1 cellular context compared by ENCODE assay signal in the genomic region with DNA sequence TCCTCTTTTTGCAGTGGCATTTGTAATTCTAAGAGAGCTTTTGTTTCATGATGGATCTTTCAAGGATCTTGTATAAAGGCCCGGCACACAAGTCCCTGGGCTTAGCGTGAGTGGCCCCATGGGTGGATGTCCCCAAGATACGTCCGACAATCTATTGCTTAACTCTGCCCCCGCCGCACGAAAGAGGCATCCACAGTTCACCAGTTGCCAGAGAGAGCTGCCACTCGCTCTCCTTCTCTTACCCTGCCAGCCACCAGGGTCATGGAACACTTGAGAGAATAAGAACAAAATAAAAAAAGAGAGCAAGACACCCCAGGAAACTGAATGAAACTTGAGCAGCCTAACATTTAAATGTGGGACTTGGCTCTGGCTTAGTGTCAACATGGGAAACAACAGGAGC.
TF ChIP-seq lines count a peak whose summit lies in the region.

No MANE protein-coding gene starts in this region.

TF ChIP-seq in GM23338, 12 proteins besides CTCF, POLR2A, EP300 and RAD21 (continued from another document):
- TF ChIP-seq, protein P1, sequence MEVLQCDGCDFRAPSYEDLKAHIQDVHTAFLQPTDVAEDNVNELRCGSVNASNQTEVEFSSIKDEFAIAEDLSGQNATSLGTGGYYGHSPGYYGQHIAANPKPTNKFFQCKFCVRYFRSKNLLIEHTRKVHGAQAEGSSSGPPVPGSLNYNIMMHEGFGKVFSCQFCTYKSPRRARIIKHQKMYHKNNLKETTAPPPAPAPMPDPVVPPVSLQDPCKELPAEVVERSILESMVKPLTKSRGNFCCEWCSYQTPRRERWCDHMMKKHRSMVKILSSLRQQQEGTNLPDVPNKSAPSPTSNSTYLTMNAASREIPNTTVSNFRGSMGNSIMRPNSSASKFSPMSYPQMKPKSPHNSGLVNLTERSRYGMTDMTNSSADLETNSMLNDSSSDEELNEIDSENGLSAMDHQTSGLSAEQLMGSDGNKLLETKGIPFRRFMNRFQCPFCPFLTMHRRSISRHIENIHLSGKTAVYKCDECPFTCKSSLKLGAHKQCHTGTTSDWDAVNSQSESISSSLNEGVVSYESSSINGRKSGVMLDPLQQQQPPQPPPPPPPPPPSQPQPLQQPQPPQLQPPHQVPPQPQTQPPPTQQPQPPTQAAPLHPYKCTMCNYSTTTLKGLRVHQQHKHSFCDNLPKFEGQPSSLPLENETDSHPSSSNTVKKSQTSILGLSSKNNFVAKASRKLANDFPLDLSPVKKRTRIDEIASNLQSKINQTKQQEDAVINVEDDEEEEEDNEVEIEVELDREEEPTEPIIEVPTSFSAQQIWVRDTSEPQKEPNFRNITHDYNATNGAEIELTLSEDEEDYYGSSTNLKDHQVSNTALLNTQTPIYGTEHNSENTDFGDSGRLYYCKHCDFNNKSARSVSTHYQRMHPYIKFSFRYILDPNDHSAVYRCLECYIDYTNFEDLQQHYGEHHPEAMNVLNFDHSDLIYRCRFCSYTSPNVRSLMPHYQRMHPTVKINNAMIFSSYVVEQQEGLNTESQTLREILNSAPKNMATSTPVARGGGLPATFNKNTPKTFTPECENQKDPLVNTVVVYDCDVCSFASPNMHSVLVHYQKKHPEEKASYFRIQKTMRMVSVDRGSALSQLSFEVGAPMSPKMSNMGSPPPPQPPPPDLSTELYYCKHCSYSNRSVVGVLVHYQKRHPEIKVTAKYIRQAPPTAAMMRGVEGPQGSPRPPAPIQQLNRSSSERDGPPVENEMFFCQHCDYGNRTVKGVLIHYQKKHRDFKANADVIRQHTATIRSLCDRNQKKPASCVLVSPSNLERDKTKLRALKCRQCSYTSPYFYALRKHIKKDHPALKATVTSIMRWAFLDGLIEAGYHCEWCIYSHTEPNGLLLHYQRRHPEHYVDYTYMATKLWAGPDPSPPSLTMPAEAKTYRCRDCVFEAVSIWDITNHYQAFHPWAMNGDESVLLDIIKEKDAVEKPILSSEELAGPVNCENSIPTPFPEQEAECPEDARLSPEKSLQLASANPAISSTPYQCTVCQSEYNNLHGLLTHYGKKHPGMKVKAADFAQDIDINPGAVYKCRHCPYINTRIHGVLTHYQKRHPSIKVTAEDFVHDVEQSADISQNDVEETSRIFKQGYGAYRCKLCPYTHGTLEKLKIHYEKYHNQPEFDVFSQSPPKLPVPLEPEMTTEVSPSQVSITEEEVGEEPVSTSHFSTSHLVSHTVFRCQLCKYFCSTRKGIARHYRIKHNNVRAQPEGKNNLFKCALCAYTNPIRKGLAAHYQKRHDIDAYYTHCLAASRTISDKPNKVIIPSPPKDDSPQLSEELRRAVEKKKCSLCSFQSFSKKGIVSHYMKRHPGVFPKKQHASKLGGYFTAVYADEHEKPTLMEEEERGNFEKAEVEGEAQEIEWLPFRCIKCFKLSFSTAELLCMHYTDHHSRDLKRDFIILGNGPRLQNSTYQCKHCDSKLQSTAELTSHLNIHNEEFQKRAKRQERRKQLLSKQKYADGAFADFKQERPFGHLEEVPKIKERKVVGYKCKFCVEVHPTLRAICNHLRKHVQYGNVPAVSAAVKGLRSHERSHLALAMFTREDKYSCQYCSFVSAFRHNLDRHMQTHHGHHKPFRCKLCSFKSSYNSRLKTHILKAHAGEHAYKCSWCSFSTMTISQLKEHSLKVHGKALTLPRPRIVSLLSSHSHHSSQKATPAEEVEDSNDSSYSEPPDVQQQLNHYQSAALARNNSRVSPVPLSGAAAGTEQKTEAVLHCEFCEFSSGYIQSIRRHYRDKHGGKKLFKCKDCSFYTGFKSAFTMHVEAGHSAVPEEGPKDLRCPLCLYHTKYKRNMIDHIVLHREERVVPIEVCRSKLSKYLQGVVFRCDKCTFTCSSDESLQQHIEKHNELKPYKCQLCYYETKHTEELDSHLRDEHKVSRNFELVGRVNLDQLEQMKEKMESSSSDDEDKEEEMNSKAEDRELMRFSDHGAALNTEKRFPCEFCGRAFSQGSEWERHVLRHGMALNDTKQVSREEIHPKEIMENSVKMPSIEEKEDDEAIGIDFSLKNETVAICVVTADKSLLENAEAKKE (CRISPR knock-in tag; IDR thresholded peaks at IDR 0.05): no peak
- no peak for TF ChIP-seq STAT1 (IDR thresholded peaks at IDR 0.05; ENCODE audit: unreplicated experiment)
TF ChIP-seq in GM23338: peak in this region for 0.
